Comparison of ENCODE assay signal across 36 cellular contexts in genomic region chr6:19782588-19782987, GRCh38. TPM values are rescaled to one million over a fixed set of nuclear protein-coding genes. Genes with fewer than 3 reads are reported as not detected.
"Had no signal": no experiment of that assay in that cellular context is flagged by ENCODE, and none has a peak within 500 bp of the region (broad histone marks: within the 10 kb centered on the region; RNA-seq: fewer than 3 reads in every experiment).

No MANE protein-coding gene starts in this region.

- H3K36me3 ChIP-seq: adrenal gland, ascending aorta, brain microvascular endothelial cell, breast epithelium, cardiac muscle cell had no signal

- H3K4me1 ChIP-seq: adrenal gland, ascending aorta, body of pancreas, breast epithelium had no signal

- H3K27ac ChIP-seq: adrenal gland, ascending aorta, body of pancreas, brain microvascular endothelial cell, breast epithelium, cardiac muscle cell had no signal

- ATAC-seq: activated naive CD4-positive, alpha-beta T cell treated with anti-CD3 and anti-CD28 coated beads, Interleukin-2, amount 50 U/mL, for 72 hours; activated naive CD8-positive, alpha-beta T cell treated with anti-CD3 and anti-CD28 coated beads, Interleukin-2, amount 50 U/mL, for 24 hours; activated T-cell treated with anti-CD3 and anti-CD28 coated beads, Interleukin-2, amount 50 U/mL, for 4 hours; activated T-cell treated with anti-CD3 and anti-CD28 coated beads, Interleukin-2, amount 50 U/mL, for 72 hours; activated T-helper 17 cell treated with anti-CD3 and anti-CD28 coated beads, Interleukin-2, amount 50 U/mL, for 72 hours; body of pancreas had no signal

- H3K27me3 ChIP-seq: adrenal gland, ascending aorta, body of pancreas, brain microvascular endothelial cell, breast epithelium, cardiac muscle cell had no signal

- H3K9me3 ChIP-seq: adrenal gland, ascending aorta, body of pancreas, breast epithelium had no signal

- FAIRE-seq: astrocyte, bronchial epithelial cell had no signal

- H3K4me3 ChIP-seq: adrenal gland, ascending aorta, body of pancreas, breast epithelium, cardiac muscle cell had no signal

- DNase-seq: activated effector memory CD4-positive, alpha-beta T cell treated with anti-CD3 and anti-CD28 coated beads, Interleukin-2, amount 50 U/mL, for 16 hours; activated effector memory CD4-positive, alpha-beta T cell treated with Interleukin-2 at 50 U/mL for 16 hours; activated gamma-delta T cell; activated gamma-delta T cell treated with Interleukin-2 at 50 U/mL for 16 hours; activated naive CD4-positive, alpha-beta T cell; activated naive CD4-positive, alpha-beta T cell treated with anti-CD3 and anti-CD28 coated beads for 36 hours; activated naive CD4-positive, alpha-beta T cell treated with anti-CD3 and anti-CD28 coated beads, Interleukin-2, amount 10 ng/mL, durations not matched to agents 7 days and 5 days; activated naive CD4-positive, alpha-beta T cell treated with anti-CD3 and anti-CD28 coated beads, Interleukin-2, amount 50 U/mL, for 16 hours; activated naive CD4-positive, alpha-beta T cell treated with Interleukin-2 at 50 U/mL for 16 hours; activated naive CD8-positive, alpha-beta T cell treated with anti-CD3 and anti-CD28 coated beads for 36 hours; activated naive CD8-positive, alpha-beta T cell treated with anti-CD3 and anti-CD28 coated beads, Interleukin-2, amount 10 ng/mL, durations not matched to agents 7 days and 5 days; activated naive CD8-positive, alpha-beta T cell treated with anti-CD3 and anti-CD28 coated beads, Interleukin-2, amount 50 U/mL, for 24 hours; activated T-cell treated with anti-CD3 and anti-CD28 coated beads, Interleukin-2, amount 50 U/mL, for 1 hour; activated T-cell treated with anti-CD3 and anti-CD28 coated beads, Interleukin-2, amount 50 U/mL, for 24 hours; activated T-cell treated with anti-CD3 and anti-CD28 coated beads, Interleukin-2, amount 50 U/mL, for 4 hours; activated T-cell treated with anti-CD3 and anti-CD28 coated beads, Interleukin-2, amount 50 U/mL, for 48 hours; activated T-cell treated with anti-CD3 and anti-CD28 coated beads, Interleukin-2, amount 50 U/mL, for 72 hours; adrenal gland; amniotic stem cell; amygdala; anterior cingulate cortex; aorta; body of pancreas; brain microvascular endothelial cell; caudate nucleus; central memory CD4-positive, alpha-beta T cell; cerebellar nuclear complex had no signal

RNA-seq across cellular contexts. Expression of gene ID4, which starts 54.6 kb away (rescaled TPM):
- total RNA-seq: activated naive CD4-positive, alpha-beta T cell treated with anti-CD3 and anti-CD28 coated beads for 36 hours; activated naive CD4-positive, alpha-beta T cell treated with anti-CD3 and anti-CD28 coated beads, Interleukin-2, amount 50 U/mL, for 72 hours; activated naive CD8-positive, alpha-beta T cell treated with anti-CD3 and anti-CD28 coated beads for 36 hours; activated naive CD8-positive, alpha-beta T cell treated with anti-CD3 and anti-CD28 coated beads, Interleukin-2, amount 10 ng/mL, durations not matched to agents 7 days and 5 days; activated T-cell treated with anti-CD3 and anti-CD28 coated beads, Interleukin-2, amount 50 U/mL, for 72 hours; activated T-helper 1 cell treated with anti-CD3 and anti-CD28 coated beads, Interleukin-12 subunit alpha, Interleukin-12 subunit beta, Interleukin-2, Interleukin-4 antibody, amounts not matched to agents 30 ng/mL and 10 ng/mL and 1 ng/mL, durations not matched to agents 14 hours and 24 hours and 36 hours; activated T-helper 17 cell treated with anti-CD3 and anti-CD28 coated beads, Interleukin-2, amount 50 U/mL, for 72 hours; activated T-helper 2 cell treated with anti-CD3 and anti-CD28 coated beads, Interferon-gamma antibody, Interleukin-2, Interleukin-4, amounts not matched to agents 10 μg/mL and 5 μg/mL and 100 μg/mL, durations not matched to agents 14 hours and 24 hours and 36 hours had no signal
